20 cellular contexts compared by ENCODE assay signal in the genomic region with DNA sequence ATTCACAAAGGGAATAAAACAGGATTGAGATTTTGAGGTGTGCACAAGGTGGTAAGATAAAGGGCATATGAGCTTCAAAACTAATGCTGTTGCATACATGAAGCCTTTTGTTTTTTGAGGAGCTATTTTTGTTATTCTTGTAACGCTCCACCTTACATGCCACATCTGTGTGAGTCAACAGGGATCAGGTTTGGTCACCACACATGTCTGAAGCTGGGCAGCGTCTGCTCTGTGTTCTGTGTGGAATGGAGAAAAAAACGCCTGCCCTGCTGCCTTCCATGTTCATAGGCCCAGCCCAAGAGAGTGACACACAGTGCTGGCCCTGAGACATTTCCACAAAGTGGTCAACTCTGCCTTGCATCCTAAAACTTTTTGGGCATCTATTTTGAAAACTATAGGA.
A peak's percentile ranks its signal among the peaks of the same experiment; 100 is the strongest.
DNase-seq lines count a peak whose midpoint lies in the region; ATAC-seq and TF ChIP-seq lines count a peak whose summit lies in the region.
"Had no signal": no experiment of that assay in that cellular context is flagged by ENCODE, and none has a peak within 500 bp of the region (broad histone marks: within the 10 kb centered on the region; RNA-seq: fewer than 3 reads in every experiment).

No MANE protein-coding gene starts in this region.

- no peak overlapping the region for H3K4ac ChIP-seq in mesenchymal stem cell (ENCODE audit: low read depth in 1 of 2, low read length in 2 of 2)

- H2BK12ac ChIP-seq in mesenchymal stem cell (ENCODE audit: low read length in 2 of 2), result no peak overlapping the region

- CTCF ChIA-PET in Caco-2 (lab: Charles Lee), result no interaction called here

- no peak overlapping the region for H3K4me2 ChIP-seq in mesenchymal stem cell (ENCODE audit: low read length, poor library complexity, severe bottlenecking)

- DNase-seq in Caco-2 (no peak), RPMI7951 (ENCODE audit: low read depth) (peak; percentile 46), dedifferentiated amniotic fluid mesenchymal stem cell (ENCODE audit: extremely low spot score) (peak; percentile 41), mesenchymal stem cell (no peak), DMS53 treated with DMSO at 0.1 percent for 48 hours (lab: John Stamatoyannopoulos, UW; ENCODE audit: unreplicated experiment) (no peak), NCI-H69 (lab: John Stamatoyannopoulos, UW) (no peak)
- DNase-seq in stimulated activated naive B cell treated with anti-CD40 and anti-IgM and Interleukin-4, amounts not matched to agents 10 μg/mL and 1 μg/mL and 100 μg/mL, for 72 hours, result no peak
- DNase-seq in activated naive CD4-positive, alpha-beta T cell treated with anti-CD3 and anti-CD28 coated beads, Interleukin-2, amount 50 U/mL, for 72 hours (ENCODE audit: low spot score in 2 of 2), result no peak
- DNase-seq: activated CD4-positive, alpha-beta T cell treated with anti-CD3 and anti-CD28 coated beads, Interleukin-2, amount 50 U/mL, for 48 hours; activated gamma-delta T cell; effector CD8-positive, alpha-beta T cell; EL; immature natural killer cell; NCI-H2171; NCI-H526 treated with DMSO at 0.1 percent for 48 hours; OCI-M1; SJCRH30; stimulated activated CD4-positive, alpha-beta T cell treated with anti-CD3 and anti-CD28 coated beads, Interleukin-4, amount 100 ng/mL, for 1 hour; T-helper 17 cell had no signal

- H2AFZ ChIP-seq in mesenchymal stem cell (ENCODE audit: low read depth, low read length), result no peak overlapping the region

- H3K36me3 Mint-ChIP-seq in Caco-2 (ENCODE audit: insufficient read depth, unreplicated experiment), result peaks cover 88% of the 10 kb centered on the region
- H3K36me3 Mint-ChIP-seq in stimulated activated naive B cell treated with anti-CD40 and anti-IgM and Interleukin-4, amounts not matched to agents 10 μg/mL and 1 μg/mL and 100 μg/mL, for 72 hours, result peaks cover 18 to 35% of the 10 kb centered on the region in 2 donors
- H3K36me3 Mint-ChIP-seq in activated naive CD4-positive, alpha-beta T cell treated with anti-CD3 and anti-CD28 coated beads, Interleukin-2, amount 50 U/mL, for 72 hours, result peaks cover 4 to 37% of the 10 kb centered on the region in 2 donors

- no peak overlapping the region for H3K4me3 Mint-ChIP-seq in Caco-2 (ENCODE audit: unreplicated experiment)
- H3K4me3 Mint-ChIP-seq in stimulated activated naive B cell treated with anti-CD40 and anti-IgM and Interleukin-4, amounts not matched to agents 10 μg/mL and 1 μg/mL and 100 μg/mL, for 72 hours, result no peak overlapping the region
- H3K4me3 Mint-ChIP-seq: immature natural killer cell, T-helper 17 cell, WTC11 had no signal

- H3K27me3 ChIP-seq in Caco-2 (replicated peaks; ENCODE audit: control insufficient read depth, insufficient read depth, low read length) (no peaks in the 10 kb centered on the region), mesenchymal stem cell (ENCODE audit: control insufficient read depth in 1 of 2, insufficient read depth in 1 of 2, low read length in 2 of 2) (no peaks in the 10 kb centered on the region)
- H3K27me3 ChIP-seq: SJCRH30 had no signal

- H3K27ac Mint-ChIP-seq in Caco-2 (ENCODE audit: unreplicated experiment), result no peak overlapping the region
- no peak overlapping the region for H3K27ac Mint-ChIP-seq in stimulated activated naive B cell treated with anti-CD40 and anti-IgM and Interleukin-4, amounts not matched to agents 10 μg/mL and 1 μg/mL and 100 μg/mL, for 72 hours
- no peak overlapping the region for H3K27ac Mint-ChIP-seq in activated naive CD4-positive, alpha-beta T cell treated with anti-CD3 and anti-CD28 coated beads, Interleukin-2, amount 50 U/mL, for 72 hours
- H3K27ac Mint-ChIP-seq: immature natural killer cell, T-helper 17 cell, WTC11 had no signal

- H3K4me1 ChIP-seq in Caco-2 (no peaks in the 10 kb centered on the region), mesenchymal stem cell (ENCODE audit: control insufficient read depth, insufficient read depth, low read depth, low read length) (peaks cover 17% of the 10 kb centered on the region)
- H3K4me1 ChIP-seq: SJCRH30 had no signal

- H3K79me1 ChIP-seq in mesenchymal stem cell (replicated peaks; ENCODE audit: low read length, poor library complexity, severe bottlenecking), result peaks cover 15% of the 10 kb centered on the region

- peaks cover 8% of the 10 kb centered on the region for H3K4me1 Mint-ChIP-seq in Caco-2 (ENCODE audit: low read depth, unreplicated experiment)
- H3K4me1 Mint-ChIP-seq in stimulated activated naive B cell treated with anti-CD40 and anti-IgM and Interleukin-4, amounts not matched to agents 10 μg/mL and 1 μg/mL and 100 μg/mL, for 72 hours, result peaks cover 0 to 8% of the 10 kb centered on the region in 2 donors
- H3K4me1 Mint-ChIP-seq: immature natural killer cell had no signal

- no peak for TF ChIP-seq CTCF in Caco-2 (IDR thresholded peaks at IDR 0.05; ENCODE audit: insufficient read depth in 1 of 2, low read depth in 1 of 2, low read length in 1 of 2, severe bottlenecking in 1 of 2, unreplicated experiment in 1 of 2)

- H2AK5ac ChIP-seq in mesenchymal stem cell (ENCODE audit: low read length, severe bottlenecking), result no peak overlapping the region

- H2BK15ac ChIP-seq in mesenchymal stem cell (ENCODE audit: low read depth, poor library complexity, severe bottlenecking), result no peak overlapping the region

- no peak overlapping the region for H2BK120ac ChIP-seq in mesenchymal stem cell (ENCODE audit: low read depth, low read length)

- H3K4me3 ChIP-seq in Caco-2 (ENCODE audit: low read depth, low read length), result no peak overlapping the region
- H3K4me3 ChIP-seq in mesenchymal stem cell (ENCODE audit: insufficient read depth in 1 of 2, low read depth in 1 of 2, low read length in 2 of 2), result no peak overlapping the region
- H3K4me3 ChIP-seq: SJCRH30 had no signal

- TSS peak; percentile 28 for BruUV-seq in Caco-2 (replicated peaks; lab: Mats Ljungman, UMichigan)

- no peaks in the 10 kb centered on the region for H3K27me3 Mint-ChIP-seq in Caco-2 (ENCODE audit: insufficient read depth, unreplicated experiment)
- no peaks in the 10 kb centered on the region for H3K27me3 Mint-ChIP-seq in stimulated activated naive B cell treated with anti-CD40 and anti-IgM and Interleukin-4, amounts not matched to agents 10 μg/mL and 1 μg/mL and 100 μg/mL, for 72 hours
- H3K27me3 Mint-ChIP-seq: T-helper 17 cell had no signal

- no peak overlapping the region for H4K91ac ChIP-seq in mesenchymal stem cell (ENCODE audit: low read length)

- no peak overlapping the region for H3K23ac ChIP-seq in mesenchymal stem cell (ENCODE audit: low read length in 2 of 2)

- H3K27ac ChIP-seq in mesenchymal stem cell (ENCODE audit: low read length, poor library complexity, severe bottlenecking), result peak overlapping the region; percentile 64
- H3K27ac ChIP-seq: SJCRH30 had no signal

- POLR2A ChIA-PET in Caco-2 (lab: Charles Lee), result no interaction called here

- H3K36me3 ChIP-seq in Caco-2 (ENCODE audit: control insufficient read depth, insufficient read depth, low read length) (peaks cover 7% of the 10 kb centered on the region), mesenchymal stem cell (ENCODE audit: control insufficient read depth in 1 of 2, insufficient read depth in 2 of 2, low read depth in 1 of 2, low read length in 2 of 2) (peaks cover 16 to 52% of the 10 kb centered on the region in 2 experiments)
- H3K36me3 ChIP-seq: SJCRH30 had no signal

- H3K9me3 ChIP-seq in Caco-2 (no peaks in the 10 kb centered on the region), mesenchymal stem cell (ENCODE audit: control insufficient read depth, low read length) (no peaks in the 10 kb centered on the region)
- H3K9me3 ChIP-seq: SJCRH30 had no signal

- H4K8ac ChIP-seq in mesenchymal stem cell (ENCODE audit: low read length), result no peak overlapping the region

- H2BK5ac ChIP-seq in mesenchymal stem cell (ENCODE audit: low read depth, low read length, poor library complexity, severe bottlenecking), result no peak overlapping the region

- no peaks in the 10 kb centered on the region for H3K9me3 Mint-ChIP-seq in Caco-2 (ENCODE audit: unreplicated experiment)
- no peaks in the 10 kb centered on the region for H3K9me3 Mint-ChIP-seq in stimulated activated naive B cell treated with anti-CD40 and anti-IgM and Interleukin-4, amounts not matched to agents 10 μg/mL and 1 μg/mL and 100 μg/mL, for 72 hours
- no peaks in the 10 kb centered on the region for H3K9me3 Mint-ChIP-seq in activated naive CD4-positive, alpha-beta T cell treated with anti-CD3 and anti-CD28 coated beads, Interleukin-2, amount 50 U/mL, for 72 hours
- H3K9me3 Mint-ChIP-seq: immature natural killer cell, WTC11 had no signal

- WGBS in mesenchymal stem cell, result 89% methylated on average over 3 of the region's 3 CpGs

- no peak overlapping the region for H3K18ac ChIP-seq in mesenchymal stem cell (ENCODE audit: low read depth in 1 of 2, low read length in 2 of 2)

- no peak for ATAC-seq in stimulated activated naive B cell treated with anti-CD40 and anti-IgM and Interleukin-4, amounts not matched to agents 10 μg/mL and 1 μg/mL and 100 μg/mL, for 72 hours (replicated peaks)
- no peak for ATAC-seq in activated naive CD4-positive, alpha-beta T cell treated with anti-CD3 and anti-CD28 coated beads, Interleukin-2, amount 50 U/mL, for 72 hours
- ATAC-seq: T-helper 17 cell, WTC11 had no signal

- no peak overlapping the region for H3K14ac ChIP-seq in mesenchymal stem cell (ENCODE audit: low read length in 2 of 2)

- H3K9ac ChIP-seq in mesenchymal stem cell (ENCODE audit: low read length), result no peak overlapping the region

- intact Hi-C loops in Caco-2 (cut with micrococcal nuclease; ENCODE audit: unreplicated experiment), result no loop called here

Comparison
In these comparisons a context has a peak if more than half of its experiments do, and no peak if none do; other contexts are left out.
1. DNase-seq: peak in RPMI7951 (single experiment) and dedifferentiated amniotic fluid mesenchymal stem cell (single experiment); none in Caco-2 (0 of 2), mesenchymal stem cell (single experiment), DMS53 treated with DMSO at 0.1 percent for 48 hours (single experiment), stimulated activated naive B cell treated with anti-CD40 and anti-IgM and Interleukin-4, amounts not matched to agents 10 μg/mL and 1 μg/mL and 100 μg/mL, for 72 hours (single experiment), NCI-H69 (single experiment) and activated naive CD4-positive, alpha-beta T cell treated with anti-CD3 and anti-CD28 coated beads, Interleukin-2, amount 50 U/mL, for 72 hours (0 of 2).